In the genomic region with DNA sequence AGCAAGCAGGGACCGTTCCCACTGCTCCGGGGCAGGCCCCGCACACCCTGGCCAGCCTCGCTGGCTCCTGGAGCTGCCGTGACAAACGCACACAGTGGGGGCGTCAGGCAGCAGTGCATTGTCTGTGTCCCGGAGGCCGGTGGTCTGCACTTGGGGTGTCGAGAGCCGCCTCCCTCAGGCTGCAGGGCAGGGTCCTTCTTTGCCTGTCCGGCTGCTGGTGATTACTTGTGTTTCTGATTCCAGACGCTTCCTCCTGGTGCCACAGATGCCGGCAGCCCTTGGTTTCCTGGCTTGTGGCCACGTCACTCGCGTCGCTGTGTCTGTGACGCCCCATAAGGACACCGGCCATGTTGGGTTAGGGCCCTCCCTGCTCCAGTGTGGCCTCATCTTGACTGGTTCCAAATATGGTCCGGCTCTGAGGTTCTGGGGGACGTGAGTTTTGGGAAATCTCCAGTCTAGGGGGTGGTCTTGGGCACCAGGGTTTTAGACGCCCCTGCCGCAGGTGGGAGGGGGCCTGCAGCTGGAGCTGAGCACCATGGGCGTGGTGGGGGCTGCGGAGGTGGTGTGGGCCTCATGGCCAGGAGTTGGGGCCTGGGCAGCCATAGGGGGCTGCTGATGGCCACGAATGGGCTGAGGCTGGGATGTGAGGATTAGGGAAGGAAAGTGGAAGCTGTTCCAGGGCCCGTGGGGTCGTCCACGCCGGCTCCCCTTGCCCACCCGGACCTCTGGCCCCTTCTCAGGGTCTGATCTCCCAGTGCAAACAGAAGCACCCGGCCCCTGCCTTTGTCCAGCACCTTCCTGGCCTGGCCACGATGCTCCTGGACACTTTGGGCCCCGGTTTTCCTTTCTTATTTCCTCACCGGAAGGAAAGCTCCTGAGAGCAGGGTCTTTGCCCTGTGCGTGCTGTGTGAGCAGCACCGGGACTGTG, we compare ENCODE assay signal across 25 cellular contexts. TPM values are rescaled to one million over a fixed set of nuclear protein-coding genes. Genes with fewer than 3 reads are reported as not detected.
DNase-seq lines count a peak whose midpoint lies in the region; ATAC-seq and TF ChIP-seq lines count a peak whose summit lies in the region.
"Had no signal": no experiment of that assay in that cellular context is flagged by ENCODE, and none has a peak within 500 bp of the region (broad histone marks: within the 10 kb centered on the region; RNA-seq: fewer than 3 reads in every experiment).

No MANE protein-coding gene starts in this region.

- H3K4me3 Mint-ChIP-seq in WTC11 (no peak overlapping the region), mesothelial cell of epicardium (no peak overlapping the region), type B pancreatic cell (no peak overlapping the region)
- H3K4me3 Mint-ChIP-seq: activated naive CD8-positive, alpha-beta T cell; activated T-cell treated with anti-CD3 and anti-CD28 coated beads, Interleukin-2, amount 50 U/mL, for 72 hours; CD14-positive monocyte; dendritic cell treated with granulocyte-macrophage colony-stimulating factor and Interleukin-4, amounts not matched to agents 40 ng/mL and 50 ng/mL, for 4 days; naive thymus-derived CD4-positive, alpha-beta T cell had no signal

- peak overlapping the region; percentile 13 to 59 for H3K27ac ChIP-seq in right atrium auricular region
- H3K27ac ChIP-seq in hepatocyte: no peak overlapping the region
- H3K27ac ChIP-seq: brain microvascular endothelial cell, foreskin keratinocyte, skin epidermis, uterus had no signal

- no peaks in the 10 kb centered on the region for H4K20me1 ChIP-seq in hepatocyte (ENCODE audit: insufficient read depth, poor library complexity, severe bottlenecking)

- no peaks in the 10 kb centered on the region for H3K9me2 ChIP-seq in hepatocyte (replicated peaks; ENCODE audit: insufficient read depth)

- intact Hi-C loops in Right ventricle myocardium superior (cut with DNase I): no loop called here

- no peaks in the 10 kb centered on the region for H3K79me2 ChIP-seq in hepatocyte

- H3K4me3 ChIP-seq in right atrium auricular region (no peak overlapping the region), hepatocyte (no peak overlapping the region)
- H3K4me3 ChIP-seq: skin epidermis, uterus had no signal

- CTCF ChIA-PET in WTC11 (lab: Charles Lee): interaction anchor here (1.1 to 1.5 kb wide), 3 partner anchors 9 to 148 kb away, joined by 3 read pairs; no protein-coding TSS in a partner anchor

- H3K27ac Mint-ChIP-seq in WTC11 (0 out of 2 replicates have a peak overlapping the region, but pooled peaks have one; percentile 15), mesothelial cell of epicardium (peak overlapping the region; percentile 84), type B pancreatic cell (peak overlapping the region; percentile 54)
- H3K27ac Mint-ChIP-seq: activated naive CD8-positive, alpha-beta T cell; activated T-cell treated with anti-CD3 and anti-CD28 coated beads, Interleukin-2, amount 50 U/mL, for 72 hours; dendritic cell treated with granulocyte-macrophage colony-stimulating factor and Interleukin-4, amounts not matched to agents 40 ng/mL and 50 ng/mL, for 4 days had no signal

- H3K4me1 Mint-ChIP-seq in WTC11: no peaks in the 10 kb centered on the region
- peaks cover 11% of the 10 kb centered on the region for H3K4me1 Mint-ChIP-seq in mesothelial cell of epicardium
- H3K4me1 Mint-ChIP-seq in type B pancreatic cell (ENCODE audit: unreplicated experiment): peaks cover 10% of the 10 kb centered on the region
- H3K4me1 Mint-ChIP-seq: CD14-positive monocyte; naive thymus-derived CD4-positive, alpha-beta T cell had no signal

- DNase-seq in right atrium auricular region (ENCODE audit: low spot score): no peak
- no peak for DNase-seq in Right ventricle myocardium superior
- no peak for DNase-seq in WTC11 (ENCODE audit: low spot score)
- no peak for DNase-seq in mesothelial cell of epicardium (ENCODE audit: low spot score in 2 of 2, unreplicated experiment in 2 of 2)
- no peak for DNase-seq in type B pancreatic cell (ENCODE audit: extremely low spot score, unreplicated experiment)
- DNase-seq in hepatocyte (ENCODE audit: low spot score): no peak
- DNase-seq in activated CD4-positive, CD25-positive, alpha-beta regulatory T cell (lab: John Stamatoyannopoulos, UW): no peak
- DNase-seq: ACHN; activated T-cell treated with anti-CD3 and anti-CD28 coated beads, Interleukin-2, amount 50 U/mL, for 72 hours; brain microvascular endothelial cell; DMS 273 treated with DMSO at 0.1 percent for 48 hours; foreskin keratinocyte; HCEC 1CT; islet precursor cell; naive thymus-derived CD4-positive, alpha-beta T cell; NCI-H1417; NCI-H2107; NCI-H510A treated with DMSO at 0.1 percent for 48 hours; stimulated activated CD4-positive, alpha-beta T cell treated with anti-CD3 and anti-CD28 coated beads, Interleukin-4, amount 100 ng/mL, for 1 hour; uterus had no signal

- H3K4me1 ChIP-seq in right atrium auricular region (peaks cover 0 to 29% of the 10 kb centered on the region in 2 donors), hepatocyte (ENCODE audit: insufficient read depth) (peaks cover 25% of the 10 kb centered on the region)
- H3K4me1 ChIP-seq: foreskin keratinocyte, uterus had no signal

- POLR2A ChIA-PET in WTC11 (lab: Charles Lee): no interaction called here

- no peak overlapping the region for H2AFZ ChIP-seq in hepatocyte

- H3K9me3 Mint-ChIP-seq in WTC11 (no peaks in the 10 kb centered on the region), mesothelial cell of epicardium (no peaks in the 10 kb centered on the region), type B pancreatic cell (no peaks in the 10 kb centered on the region)
- H3K9me3 Mint-ChIP-seq: activated T-cell treated with anti-CD3 and anti-CD28 coated beads, Interleukin-2, amount 50 U/mL, for 72 hours; dendritic cell treated with granulocyte-macrophage colony-stimulating factor and Interleukin-4, amounts not matched to agents 40 ng/mL and 50 ng/mL, for 4 days; naive thymus-derived CD4-positive, alpha-beta T cell had no signal

- H3K9me3 ChIP-seq in right atrium auricular region (no peaks in the 10 kb centered on the region), hepatocyte (ENCODE audit: low read depth) (no peaks in the 10 kb centered on the region)
- H3K9me3 ChIP-seq: uterus had no signal

- H3K27me3 ChIP-seq in right atrium auricular region (no peaks in the 10 kb centered on the region), hepatocyte (no peaks in the 10 kb centered on the region)
- H3K27me3 ChIP-seq: brain microvascular endothelial cell, foreskin keratinocyte, uterus had no signal

- H3K27me3 Mint-ChIP-seq in WTC11 (ENCODE audit: low read depth) (no peaks in the 10 kb centered on the region), mesothelial cell of epicardium (ENCODE audit: low read depth) (no peaks in the 10 kb centered on the region), type B pancreatic cell (no peaks in the 10 kb centered on the region)
- H3K27me3 Mint-ChIP-seq: activated naive CD8-positive, alpha-beta T cell; naive thymus-derived CD4-positive, alpha-beta T cell had no signal

- H3K36me3 ChIP-seq in right atrium auricular region (peaks cover 16% of the 10 kb centered on the region), hepatocyte (replicated peaks; ENCODE audit: insufficient read depth, low read depth) (no peaks in the 10 kb centered on the region)
- H3K36me3 ChIP-seq: uterus had no signal

- no peak overlapping the region for H3K4me2 ChIP-seq in hepatocyte

- ATAC-seq in Right ventricle myocardium superior (ENCODE audit: poor library complexity): no peak
- ATAC-seq in WTC11: no peak
- no peak for ATAC-seq in HG02798 (IDR thresholded peaks at IDR 0.05; ENCODE audit: poor library complexity, unreplicated experiment)
- ATAC-seq: activated T-cell treated with anti-CD3 and anti-CD28 coated beads, Interleukin-2, amount 50 U/mL, for 72 hours; foreskin keratinocyte had no signal

- H3K36me3 Mint-ChIP-seq in WTC11 (no peaks in the 10 kb centered on the region), mesothelial cell of epicardium (peaks cover 2% of the 10 kb centered on the region), type B pancreatic cell (no peaks in the 10 kb centered on the region)
- H3K36me3 Mint-ChIP-seq: activated naive CD8-positive, alpha-beta T cell had no signal

- 93% methylated on average over 38 of the region's 38 CpGs for WGBS in hepatocyte (ENCODE audit: low lambda C conversion rate, missing lambda C conversion rate)

- TF ChIP-seq CTCF in right atrium auricular region (IDR thresholded peaks at IDR 0.05) (no peak), WTC11 (IDR thresholded peaks at IDR 0.05) (no peak), mesothelial cell of epicardium (IDR thresholded peaks at IDR 0.05; ENCODE audit: unreplicated experiment) (no peak), type B pancreatic cell (conservative IDR thresholded peaks at IDR 0.05) (no peak), hepatocyte (IDR thresholded peaks at IDR 0.05; ENCODE audit: poor library complexity) (no peak)

TF ChIP-seq in WTC11, 78 proteins besides CTCF, POLR2A, EP300 and RAD21:
- TF ChIP-seq NR3C1 (CRISPR knock-in tag; conservative IDR thresholded peaks at IDR 0.05; ENCODE audit: low read depth): no peak
- TF ChIP-seq JAZF1 (CRISPR knock-in tag; IDR thresholded peaks at IDR 0.05): no peak
- TF ChIP-seq, protein P1, sequence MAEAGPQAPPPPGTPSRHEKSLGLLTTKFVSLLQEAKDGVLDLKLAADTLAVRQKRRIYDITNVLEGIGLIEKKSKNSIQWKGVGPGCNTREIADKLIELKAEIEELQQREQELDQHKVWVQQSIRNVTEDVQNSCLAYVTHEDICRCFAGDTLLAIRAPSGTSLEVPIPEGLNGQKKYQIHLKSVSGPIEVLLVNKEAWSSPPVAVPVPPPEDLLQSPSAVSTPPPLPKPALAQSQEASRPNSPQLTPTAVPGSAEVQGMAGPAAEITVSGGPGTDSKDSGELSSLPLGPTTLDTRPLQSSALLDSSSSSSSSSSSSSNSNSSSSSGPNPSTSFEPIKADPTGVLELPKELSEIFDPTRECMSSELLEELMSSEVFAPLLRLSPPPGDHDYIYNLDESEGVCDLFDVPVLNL (CRISPR knock-in tag; IDR thresholded peaks at IDR 0.05; ENCODE audit: borderline replicate concordance, low read depth): 0 out of 2 replicates have a peak, but pooled peaks have one; percentile 45

RNA-seq across cellular contexts. Expression of gene SLX9, which starts 41.0 kb away (rescaled TPM):
- total RNA-seq in right atrium auricular region: 10 to 100 TPM; 15.9 to 18.8 TPM
- total RNA-seq in Right ventricle myocardium superior: 77.4 TPM
- 72.8 to 81.0 TPM (median 77.2 TPM) in 3 replicates for total RNA-seq in WTC11 (2021)
- 30.6 to 32.3 TPM (median 31.8 TPM) in 3 replicates for total RNA-seq in mesothelial cell of epicardium
- 25.6 and 33.3 TPM in 2 replicates for total RNA-seq in type B pancreatic cell (ENCODE audit: low replicate concordance)
- 11.5 and 16.3 TPM in 2 replicates for total RNA-seq in hepatocyte
- polyA plus RNA-seq in hepatocyte: 33.2 and 37.2 TPM in 2 replicates

Comparison
In these comparisons a context has a peak if more than half of its experiments do, and no peak if none do; other contexts are left out.
1. H3K27ac Mint-ChIP-seq: peak in every context shown above with its lines; median percentile 84 in mesothelial cell of epicardium; 54 in type B pancreatic cell; 15 in WTC11.